In the genomic region with DNA sequence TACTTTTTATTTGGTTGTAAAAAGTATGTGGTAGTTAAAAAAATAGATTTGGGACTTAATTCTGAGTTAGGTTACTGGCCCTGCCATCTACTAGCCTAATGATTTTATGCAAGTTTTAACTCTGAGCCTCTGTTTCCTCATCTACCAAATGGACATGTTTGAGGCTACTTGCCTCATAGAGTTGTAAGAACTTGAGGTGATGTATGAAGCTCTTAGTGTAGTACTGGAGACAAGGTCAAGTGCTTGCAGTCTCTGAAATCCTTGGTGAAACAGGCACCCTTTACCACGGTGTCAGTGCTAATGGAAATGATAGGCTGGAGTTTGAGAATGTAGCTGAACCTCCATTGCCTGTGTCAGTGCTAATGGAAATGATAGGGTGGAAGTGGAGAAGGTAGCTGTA, we compare ENCODE assay signal across 14 cellular contexts. TPM values are rescaled to one million over a fixed set of nuclear protein-coding genes. Genes with fewer than 3 reads are reported as not detected.
A peak's percentile ranks its signal among the peaks of the same experiment; 100 is the strongest.
DNase-seq lines count a peak whose midpoint lies in the region; ATAC-seq and TF ChIP-seq lines count a peak whose summit lies in the region.
"Had no signal": no experiment of that assay in that cellular context is flagged by ENCODE, and none has a peak within 500 bp of the region (broad histone marks: within the 10 kb centered on the region; RNA-seq: fewer than 3 reads in every experiment).

No MANE protein-coding gene starts in this region.

- no peak overlapping the region for H3K4me3 Mint-ChIP-seq in activated CD4-positive, alpha-beta T cell treated with anti-CD3 and anti-CD28 coated beads for 36 hours
- H3K4me3 Mint-ChIP-seq in H9 = no peak overlapping the region

- intact Hi-C loops in activated CD4-positive, alpha-beta T cell treated with anti-CD3 and anti-CD28 coated beads for 36 hours (cut with DNase I, micrococcal nuclease) = no loop called here

- H2BK5ac ChIP-seq in H9 (ENCODE audit: insufficient read length, low read length) = peak overlapping the region; percentile 53

- TF ChIP-seq POLR2A in gastroesophageal sphincter (IDR thresholded peaks at IDR 0.05) = no peak

- H2BK12ac ChIP-seq in H9 (ENCODE audit: insufficient read length, low read depth, low read length) = no peak overlapping the region

- no peak overlapping the region for H3K56ac ChIP-seq in H9 (ENCODE audit: insufficient read length, low read depth, low read length)

- peaks cover 9% of the 10 kb centered on the region for H3K79me1 ChIP-seq in H9 (ENCODE audit: insufficient read depth, low read depth, low read length, poor library complexity, severe bottlenecking)

- H4K20me1 ChIP-seq in H9 (ENCODE audit: control insufficient read depth, insufficient read depth, insufficient read length) = no peaks in the 10 kb centered on the region

- 0 out of 2 replicates have a peak overlapping the region, but pooled peaks have one; percentile 24 for H2BK15ac ChIP-seq in H9 (ENCODE audit: low read depth, low read length)

- H3K27me3 Mint-ChIP-seq in activated CD4-positive, alpha-beta T cell treated with anti-CD3 and anti-CD28 coated beads for 36 hours = no peaks in the 10 kb centered on the region
- H3K27me3 Mint-ChIP-seq in H9 (ENCODE audit: low read depth) = no peaks in the 10 kb centered on the region

- H2BK20ac ChIP-seq in H9 (ENCODE audit: low read depth, low read length, poor library complexity, severe bottlenecking) = no peak overlapping the region

- H3K36me3 Mint-ChIP-seq in activated CD4-positive, alpha-beta T cell treated with anti-CD3 and anti-CD28 coated beads for 36 hours (ENCODE audit: low read depth) = peaks cover 9% of the 10 kb centered on the region
- peaks cover 0 to 4% (median 0%) of the 10 kb centered on the region in 3 experiments; a peak in 3 of 7 replicates for H3K36me3 Mint-ChIP-seq in H9 (ENCODE audit: insufficient read depth in 1 of 3, low read depth in 3 of 3)

- no peak overlapping the region for H3T11ph ChIP-seq in H9 (ENCODE audit: low read length)

- DNase-seq in activated CD4-positive, alpha-beta T cell treated with anti-CD3 and anti-CD28 coated beads for 36 hours = no peak
- no peak for DNase-seq in activated CD4-positive, alpha-beta T cell treated with anti-CD3 and anti-CD28 coated beads, Interleukin-2, amount 50 U/mL, for 4 hours
- DNase-seq in H9 = no peak
- DNase-seq in thoracic aorta (ENCODE audit: low spot score) = no peak
- no peak for DNase-seq in central memory CD4-positive, alpha-beta T cell
- DNase-seq in NCI-H2227 treated with DMSO at 0.1 percent for 48 hours (lab: John Stamatoyannopoulos, UW) = no peak
- DNase-seq: activated CD4-positive, alpha-beta T cell treated with anti-CD3 and anti-CD28 coated beads, Interleukin-2, amount 50 U/mL, for 48 hours; NCI-H1417 treated with DMSO at 0.1 percent for 48 hours; NCI-H2171; SHP77 had no signal

- no peak overlapping the region for H3K27ac Mint-ChIP-seq in activated CD4-positive, alpha-beta T cell treated with anti-CD3 and anti-CD28 coated beads for 36 hours
- H3K27ac Mint-ChIP-seq in H9 = peak overlapping the region in 1 of 3 experiments; percentile 51; a peak in 1 of 7 replicates

- H3K36me3 ChIP-seq in gastroesophageal sphincter (no peaks in the 10 kb centered on the region), thoracic aorta (no peaks in the 10 kb centered on the region)

- H3K27me3 ChIP-seq in H9 (ENCODE audit: insufficient read depth, low read length) = no peaks in the 10 kb centered on the region
- no peaks in the 10 kb centered on the region for H3K27me3 ChIP-seq in gastroesophageal sphincter
- H3K27me3 ChIP-seq in thoracic aorta (replicated peaks; ENCODE audit: insufficient read depth) = no peaks in the 10 kb centered on the region

- no peak overlapping the region for H3K4me3 ChIP-seq in gastroesophageal sphincter
- H3K4me3 ChIP-seq in thoracic aorta = no peak overlapping the region
- H3K4me3 ChIP-seq: smooth muscle cell had no signal

- CTCF ChIA-PET in activated CD4-positive, alpha-beta T cell treated with anti-CD3 and anti-CD28 coated beads for 36 hours (lab: Charles Lee) = interaction anchor here (0.7 to 5.5 kb wide), 3 partner anchors 10 to 167 kb away, joined by 4 to 26 read pairs (median 5); no protein-coding TSS in a partner anchor

- no peak overlapping the region for H3K18ac ChIP-seq in H9 (ENCODE audit: insufficient read length, low read depth, low read length)

- H4K91ac ChIP-seq in H9 (ENCODE audit: insufficient read length, low read depth, low read length) = no peak overlapping the region

- H4K5ac ChIP-seq in H9 (ENCODE audit: insufficient read length, low read depth, low read length) = peak overlapping the region; percentile 60

- H3K79me2 ChIP-seq in H9 (ENCODE audit: insufficient read depth, low read length) = no peaks in the 10 kb centered on the region

- H3K23ac ChIP-seq in H9 (ENCODE audit: insufficient read length, low read depth, low read length) = no peak overlapping the region

- no peak overlapping the region for H2BK120ac ChIP-seq in H9 (ENCODE audit: low read depth, low read length, poor library complexity, severe bottlenecking)

- no peak overlapping the region for H3K4me2 ChIP-seq in H9 (ENCODE audit: insufficient read depth, insufficient read length, low read length)
- H3K4me2 ChIP-seq: smooth muscle cell had no signal

- TF ChIP-seq CTCF in H9 (conservative IDR thresholded peaks at IDR 0.05) (no peak), gastroesophageal sphincter (IDR thresholded peaks at IDR 0.05) (no peak), thoracic aorta (IDR thresholded peaks at IDR 0.05) (no peak)

- H3K14ac ChIP-seq in H9 (ENCODE audit: insufficient read depth, low read length) = no peak overlapping the region

- POLR2A ChIA-PET in activated CD4-positive, alpha-beta T cell treated with anti-CD3 and anti-CD28 coated beads for 36 hours (lab: Charles Lee) = interaction anchor here (0.5 to 1.3 kb wide), 2 partner anchors 16 to 259 kb away, joined by 3 read pairs; a partner anchor contains a TSS

- peak; percentile 24 for ATAC-seq in activated CD4-positive, alpha-beta T cell treated with anti-CD3 and anti-CD28 coated beads for 36 hours
- ATAC-seq in gastroesophageal sphincter (no peak), thoracic aorta (ENCODE audit: insufficient number of reproducible peaks, low FRiP score, low read depth) (no peak), GM21723 (IDR thresholded peaks at IDR 0.05; ENCODE audit: unreplicated experiment) (no peak)
- ATAC-seq: HCT116 had no signal

- TF ChIP-seq EP300 in gastroesophageal sphincter (IDR thresholded peaks at IDR 0.05) = no peak

- H3K9me3 Mint-ChIP-seq in activated CD4-positive, alpha-beta T cell treated with anti-CD3 and anti-CD28 coated beads for 36 hours (ENCODE audit: low read depth) = no peaks in the 10 kb centered on the region
- no peaks in the 10 kb centered on the region; a peak in 1 of 5 replicates for H3K9me3 Mint-ChIP-seq in H9

- H3K9me3 ChIP-seq in H9 (ENCODE audit: control insufficient read depth, low read depth, low read length) = no peaks in the 10 kb centered on the region
- H3K9me3 ChIP-seq in gastroesophageal sphincter = no peaks in the 10 kb centered on the region
- no peaks in the 10 kb centered on the region for H3K9me3 ChIP-seq in thoracic aorta

- H4K8ac ChIP-seq in H9 (replicated peaks; ENCODE audit: insufficient read length, low read depth, low read length) = no peak overlapping the region

- no CpG with 5 or more reads among the region's 1 CpG for WGBS in H9 (ENCODE audit: extremely low coverage, insufficient read length, low lambda C conversion rate)
- WGBS in gastroesophageal sphincter (ENCODE audit: low coverage in 1 of 2), 2 donors = 78 to 86% methylated on average over 1 of the region's 1 CpG

- no peak overlapping the region for H3K27ac ChIP-seq in H9 (ENCODE audit: insufficient read length, low read depth, low read length)
- peak overlapping the region; percentile 14 to 72 (median 61) for H3K27ac ChIP-seq in gastroesophageal sphincter
- H3K27ac ChIP-seq in thoracic aorta = peak overlapping the region; percentile 48 to 61

- H2AFZ ChIP-seq in H9 (ENCODE audit: low read length) = no peak overlapping the region

- H2AK5ac ChIP-seq in H9 (ENCODE audit: insufficient read length, low read length) = no peak overlapping the region

- H3K23me2 ChIP-seq in H9 (ENCODE audit: insufficient read length, low read depth, low read length, poor library complexity, severe bottlenecking) = peaks cover 2% of the 10 kb centered on the region

- peaks cover 33% of the 10 kb centered on the region for H3K4me1 Mint-ChIP-seq in activated CD4-positive, alpha-beta T cell treated with anti-CD3 and anti-CD28 coated beads for 36 hours
- peaks cover 12 to 16% of the 10 kb centered on the region in 2 experiments for H3K4me1 Mint-ChIP-seq in H9

- H3K4ac ChIP-seq in H9 (ENCODE audit: low read depth, low read length) = no peak overlapping the region

- H3K4me1 ChIP-seq in H9 (ENCODE audit: insufficient read depth, low read length) (no peaks in the 10 kb centered on the region; the same call in 1 of the 2 replicates), gastroesophageal sphincter (peaks cover 0 to 47% (median 10%) of the 10 kb centered on the region in 3 donors), thoracic aorta (ENCODE audit: control insufficient read depth in 1 of 2, low read depth in 2 of 2) (peaks cover 32 to 46% of the 10 kb centered on the region in 2 donors)

- no peak overlapping the region for H3K9ac ChIP-seq in H9 (ENCODE audit: extremely low read depth, insufficient read length, low read length)

RNA-seq across cellular contexts. Expression of a gene that starts 15.3 kb away (rescaled TPM):
- 10 to 100 TPM; 17.7 to 19.7 TPM for total RNA-seq in activated CD4-positive, alpha-beta T cell treated with anti-CD3 and anti-CD28 coated beads for 36 hours
- 38.0 and 38.6 TPM in 2 replicates for total RNA-seq in H9 (2021)
- total RNA-seq in gastroesophageal sphincter = 10 to 100 TPM; 24.2 to 38.4 (median 30.4) TPM
- 10 to 100 TPM; 47.5 to 51.9 TPM for total RNA-seq in thoracic aorta

RNA-seq across cellular contexts. Expression of a gene that starts 26.1 kb away (rescaled TPM):
- total RNA-seq in activated CD4-positive, alpha-beta T cell treated with anti-CD3 and anti-CD28 coated beads for 36 hours = 100 to 1,000 TPM; 254 to 354 TPM
- total RNA-seq in H9 (2021) = 35.9 and 36.5 TPM in 2 replicates
- total RNA-seq in gastroesophageal sphincter = 100 to 1,000 TPM; 119 to 343 (median 188) TPM
- total RNA-seq in thoracic aorta = 10 to 100 TPM; 71.5 to 80.3 TPM
